Comparison of ENCODE assay signal across 8 cellular contexts in genomic region chr15:84735480-84736061, GRCh38. TPM values are rescaled to one million over a fixed set of nuclear protein-coding genes. Genes with fewer than 3 reads are reported as not detected.
DNase-seq lines count a peak whose midpoint lies in the region; ATAC-seq, FAIRE-seq and TF ChIP-seq lines count a peak whose summit lies in the region.
"Not testable (repeated sequence)": the region's sequence is repeated elsewhere in the genome, so short reads cannot be mapped to it uniquely, and the experiment has no call there.

No MANE protein-coding gene starts in this region.

- H3K4me3 ChIP-seq in colonic mucosa (peak overlapping the region; percentile 19), HepG2 (replicated peaks in 1 of 3; ENCODE audit: insufficient read depth in 1 of 3, low read depth in 2 of 3, low read length in 3 of 3) (0 out of 6 replicates have a peak overlapping the region, but pooled peaks of 1 of the 3 experiments have one; percentile 19)

- DNase-seq in EH (ENCODE audit: low read depth) (peak; percentile 46), LHCN-M2 (ENCODE audit: low read depth) (peak; percentile 43)
- DNase-seq in activated CD4-positive, alpha-beta T cell treated with anti-CD3 and anti-CD28 coated beads, Interleukin-2, amount 50 U/mL, for 48 hours = peak; percentile 48 to 62
- DNase-seq in colonic mucosa; HepG2 (ENCODE audit: low spot score): not testable (repeated sequence)
- peak; percentile 35 to 38 for DNase-seq in stimulated activated CD4-positive, alpha-beta T cell treated with anti-CD3 and anti-CD28 coated beads, Interleukin-2, amount 100 ng/mL, for 24 hours

- not testable (repeated sequence) for H2AFZ ChIP-seq in HepG2 (ENCODE audit: low read length)

- not testable (repeated sequence) for H3K36me3 ChIP-seq in colonic mucosa; HepG2 (replicated peaks in 1 of 2; ENCODE audit: control insufficient read depth in 1 of 2, insufficient read depth in 2 of 2, low read length in 2 of 2)

- not testable (repeated sequence) for FAIRE-seq in HepG2 (lab: Jason Lieb, UNC)

- not testable (repeated sequence) for TF ChIP-seq EP300 in HepG2 (IDR thresholded peaks at IDR 0.05; ENCODE audit: low read depth in 2 of 2, low read length in 2 of 2); HepG2 (CRISPR knock-in tag; IDR thresholded peaks at IDR 0.05; ENCODE audit: borderline replicate concordance)

- 89% methylated on average over 9 of the region's 9 CpGs for WGBS in HepG2 (ENCODE audit: low lambda C conversion rate)

- in situ Hi-C loops in HepG2 (cut with HindIII; ENCODE audit: extremely low pct_ligation_motif_present, low pct_unique_long_range_greater_than_20kb) = not testable (repeated sequence)

- POLR2A ChIA-PET in HepG2 (lab: Yijun Ruan, JAX) = interaction anchor here (0.9 to 3.7 kb wide), 6 partner anchors 12 to 82 kb away, joined by 4 to 31 read pairs (median 6); partner anchors contain the start of genes SEC11A and WDR73

- not testable (repeated sequence) for H3K79me2 ChIP-seq in HepG2 (ENCODE audit: insufficient read depth, low read length)

- not testable (repeated sequence) for H3K4me1 ChIP-seq in colonic mucosa
- H3K4me1 ChIP-seq in HepG2 (ENCODE audit: insufficient read depth, low read length) = peaks cover 27% of the 10 kb centered on the region

- H3K9me3 ChIP-seq in colonic mucosa; HepG2 (ENCODE audit: low read length): not testable (repeated sequence)

- ATAC-seq in GM21367 (IDR thresholded peaks at IDR 0.05; ENCODE audit: unreplicated experiment) = peak; percentile 21
- ATAC-seq in HG02981 (IDR thresholded peaks at IDR 0.05; ENCODE audit: unreplicated experiment) = peak; percentile 37
- ATAC-seq in HepG2 = peak; percentile 58

- not testable (repeated sequence) for H4K20me1 ChIP-seq in HepG2 (ENCODE audit: insufficient read depth, low read length)

- not testable (repeated sequence) for TF ChIP-seq CTCF in colonic mucosa (IDR thresholded peaks at IDR 0.05); HepG2 (CRISPR knock-in tag; IDR thresholded peaks at IDR 0.05)

- not testable (repeated sequence) for TF ChIP-seq POLR2A in HepG2 (IDR thresholded peaks at IDR 0.05; ENCODE audit: insufficient read depth in 1 of 2, low read depth in 2 of 2, low read length in 2 of 2)

- not testable (repeated sequence) for TF ChIP-seq RAD21 in HepG2 (CRISPR knock-in tag; IDR thresholded peaks at IDR 0.05)

- CTCF ChIA-PET in HepG2 (lab: Yijun Ruan, JAX; ENCODE audit: low intra/inter-chr PET ratio, low total read pairs) = not testable (repeated sequence)

- peak overlapping the region in 1 of 2 donors; percentile 66 for H3K9ac ChIP-seq in colonic mucosa (ENCODE audit: low read depth in 2 of 2, low read length in 2 of 2)
- H3K9ac ChIP-seq in HepG2 (ENCODE audit: insufficient read depth, low read depth, low read length) = not testable (repeated sequence)

- H3K27ac ChIP-seq in colonic mucosa (peak overlapping the region; percentile 85), HepG2 (ENCODE audit: extremely low read length, insufficient read depth, low read length) (peak overlapping the region; percentile 17)

- peak overlapping the region; percentile 58 for H3K4me2 ChIP-seq in HepG2 (ENCODE audit: low read depth, low read length)

- H3K27me3 ChIP-seq in colonic mucosa; HepG2 (ENCODE audit: control insufficient read depth in 1 of 2, insufficient read depth in 2 of 2, low read length in 2 of 2): not testable (repeated sequence)

- intact Hi-C loops in colonic mucosa (cut with DNase I); HepG2 (cut with micrococcal nuclease; ENCODE audit: unreplicated experiment): not testable (repeated sequence)

- not testable (repeated sequence) for BruUV-seq in HepG2 (replicated peaks; lab: Mats Ljungman, UMichigan)

RNA-seq across cellular contexts. Expression of gene ZNF592, which starts 12.8 kb away (rescaled TPM):
- total RNA-seq in LHCN-M2 (2014; rRNA removed) = 9.2 and 12.2 TPM in 2 replicates
- 15.5 TPM for polyA plus RNA-seq in LHCN-M2 (2012)
- 10 to 100 TPM; 25.9 to 27.0 TPM for total RNA-seq in colonic mucosa
- 8.2 and 8.6 TPM in 2 replicates for total RNA-seq in HepG2 (2016; rRNA removed; fragmentation: Illumina TruSeq; extraction: Trizol)
- 1.7 and 1.8 TPM in 2 replicates for total RNA-seq in HepG2 (2016; cell fraction: cytosol; rRNA removed; fragmentation: Illumina TruSeq; extraction: Trizol; ENCODE audit: low read depth)
- 6.8 and 8.5 TPM in 2 replicates for total RNA-seq in HepG2 (2016; cell fraction: insoluble cytoplasmic fraction; rRNA removed; fragmentation: Illumina TruSeq; extraction: Trizol)
- 8.4 and 9.5 TPM in 2 replicates for total RNA-seq in HepG2 (2016; cell fraction: membrane; rRNA removed; fragmentation: Illumina TruSeq; extraction: Trizol)
- total RNA-seq in HepG2 (2016; cell fraction: nucleus; rRNA removed; fragmentation: Illumina TruSeq; extraction: Trizol) = 7.9 and 9.7 TPM in 2 replicates
- polyA plus RNA-seq in HepG2 (2011; rRNA removed) = 9.8 and 11.1 TPM in 2 replicates
- 6.3 and 8.1 TPM in 2 replicates for polyA plus RNA-seq in HepG2 (2011; cell fraction: cytosol; rRNA removed)
- 20.4 and 23.3 TPM in 2 replicates for polyA plus RNA-seq in HepG2 (2011; cell fraction: nucleus; rRNA removed)
- 12.5 and 12.7 TPM in 2 replicates for polyA plus RNA-seq in HepG2 (2012)
- 3.1 and 4.1 TPM in 2 replicates for polyA plus RNA-seq in HepG2 (2016; cell fraction: cytosol; fragmentation: Illumina TruSeq; extraction: Trizol; ENCODE audit: low read depth)
- 9.8 and 14.4 TPM in 2 replicates for polyA plus RNA-seq in HepG2 (2016; cell fraction: insoluble cytoplasmic fraction; fragmentation: Illumina TruSeq; extraction: Trizol; ENCODE audit: low read depth)
- 12.8 and 14.8 TPM in 2 replicates for polyA plus RNA-seq in HepG2 (2016; cell fraction: membrane; fragmentation: Illumina TruSeq; extraction: Trizol; ENCODE audit: low read depth)
- polyA plus RNA-seq in HepG2 (2016; cell fraction: nucleus; fragmentation: Illumina TruSeq; extraction: Trizol; ENCODE audit: insufficient read depth, low read depth) = 17.8 and 21.0 TPM in 2 replicates
- 18.8 and 22.0 TPM in 2 replicates for polyA minus RNA-seq in HepG2 (2011; rRNA and poly(A)+ RNA removed; ENCODE audit: low replicate concordance)
- 8.2 and 9.7 TPM in 2 replicates for polyA minus RNA-seq in HepG2 (2011; cell fraction: cytosol; rRNA and poly(A)+ RNA removed)
- 13.8 and 15.7 TPM in 2 replicates for polyA minus RNA-seq in HepG2 (2011; cell fraction: nucleus; rRNA and poly(A)+ RNA removed)

RNA-seq across cellular contexts. Expression of gene SEC11A, which starts 19.6 kb away (rescaled TPM):
- total RNA-seq in LHCN-M2 (2014; rRNA removed) (215 and 239 TPM in 2 replicates), colonic mucosa (100 to 1,000 TPM; 146 to 154 TPM), HepG2 (2016; rRNA removed; fragmentation: Illumina TruSeq; extraction: Trizol) (194 and 230 TPM in 2 replicates)
- 173 TPM for polyA plus RNA-seq in LHCN-M2 (2012)
- total RNA-seq in HepG2 (2016; cell fraction: cytosol; rRNA removed; fragmentation: Illumina TruSeq; extraction: Trizol; ENCODE audit: low read depth) = 209 and 247 TPM in 2 replicates
- total RNA-seq in HepG2 (2016; cell fraction: insoluble cytoplasmic fraction; rRNA removed; fragmentation: Illumina TruSeq; extraction: Trizol) = 197 and 238 TPM in 2 replicates
- total RNA-seq in HepG2 (2016; cell fraction: membrane; rRNA removed; fragmentation: Illumina TruSeq; extraction: Trizol) = 313 and 374 TPM in 2 replicates
- 129 and 147 TPM in 2 replicates for total RNA-seq in HepG2 (2016; cell fraction: nucleus; rRNA removed; fragmentation: Illumina TruSeq; extraction: Trizol)
- polyA plus RNA-seq in HepG2 (2011; rRNA removed) = 107 and 141 TPM in 2 replicates
- 74.2 and 119 TPM in 2 replicates for polyA plus RNA-seq in HepG2 (2011; cell fraction: cytosol; rRNA removed)
- 17.5 and 29.2 TPM in 2 replicates for polyA plus RNA-seq in HepG2 (2011; cell fraction: nucleus; rRNA removed)
- 188 and 211 TPM in 2 replicates for polyA plus RNA-seq in HepG2 (2012)
- polyA plus RNA-seq in HepG2 (2016; cell fraction: cytosol; fragmentation: Illumina TruSeq; extraction: Trizol; ENCODE audit: low read depth) = 239 and 241 TPM in 2 replicates
- 215 TPM in 2 replicates for polyA plus RNA-seq in HepG2 (2016; cell fraction: insoluble cytoplasmic fraction; fragmentation: Illumina TruSeq; extraction: Trizol; ENCODE audit: low read depth)
- polyA plus RNA-seq in HepG2 (2016; cell fraction: membrane; fragmentation: Illumina TruSeq; extraction: Trizol; ENCODE audit: low read depth) = 325 and 350 TPM in 2 replicates
- 211 and 253 TPM in 2 replicates for polyA plus RNA-seq in HepG2 (2016; cell fraction: nucleus; fragmentation: Illumina TruSeq; extraction: Trizol; ENCODE audit: insufficient read depth, low read depth)
- polyA minus RNA-seq in HepG2 (2011; rRNA and poly(A)+ RNA removed; ENCODE audit: low replicate concordance) = 37.6 and 79.1 TPM in 2 replicates
- polyA minus RNA-seq in HepG2 (2011; cell fraction: cytosol; rRNA and poly(A)+ RNA removed) = 39.8 and 41.3 TPM in 2 replicates
- polyA minus RNA-seq in HepG2 (2011; cell fraction: nucleus; rRNA and poly(A)+ RNA removed) = 32.6 and 34.2 TPM in 2 replicates
